21 cellular contexts compared by ENCODE assay signal in the genomic region with DNA sequence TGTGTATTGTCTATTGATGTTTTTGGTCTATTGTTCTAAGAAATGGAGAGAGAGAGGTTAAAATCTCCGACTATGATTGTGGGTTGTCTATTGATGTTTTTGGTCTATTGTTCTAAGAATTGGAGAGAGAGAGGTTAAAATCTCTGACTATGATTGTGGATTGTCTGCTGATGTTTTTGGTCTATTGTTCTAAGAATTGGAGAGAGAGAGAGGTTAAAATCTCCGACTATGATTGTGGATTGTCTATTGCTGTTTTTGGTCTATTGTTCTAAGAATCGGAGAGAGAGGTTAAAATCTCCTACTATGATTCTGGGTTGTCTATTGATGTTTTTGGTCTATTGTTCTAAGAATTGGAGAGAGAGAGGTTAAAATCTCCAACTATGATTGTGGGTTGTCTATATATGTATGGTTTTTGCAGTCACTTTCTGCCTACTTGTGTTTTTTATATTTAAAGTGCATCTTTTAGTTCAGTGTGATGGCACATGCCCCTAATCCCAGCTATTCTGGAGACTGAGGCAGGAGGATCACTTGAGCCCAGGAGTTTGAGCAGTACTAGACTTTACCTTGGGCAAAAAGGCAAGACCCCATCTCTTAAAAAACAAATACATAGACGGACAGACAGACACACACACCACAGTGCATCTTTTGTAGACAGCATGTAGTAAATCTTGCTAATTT. TPM values are rescaled to one million over a fixed set of nuclear protein-coding genes. Genes with fewer than 3 reads are reported as not detected.
DNase-seq lines count a peak whose midpoint lies in the region; ATAC-seq and FAIRE-seq lines count a peak whose summit lies in the region.
"Had no signal": no experiment of that assay in that cellular context is flagged by ENCODE, and none has a peak within 500 bp of the region (broad histone marks: within the 10 kb centered on the region; RNA-seq: fewer than 3 reads in every experiment).

No MANE protein-coding gene starts in this region.

- intact Hi-C loops in activated CD4-positive, alpha-beta memory T cell treated with anti-CD3 and anti-CD28 coated beads for 36 hours (cut with micrococcal nuclease) = loop anchor here (2.0 kb wide), 3 partner anchors 17 to 61 kb away; a partner anchor contains a TSS

- peak overlapping the region; percentile 64 for H3K27ac Mint-ChIP-seq in activated T-cell treated with anti-CD3 and anti-CD28 coated beads, Interleukin-2, amount 50 U/mL, for 72 hours
- H3K27ac Mint-ChIP-seq in activated CD4-positive, alpha-beta memory T cell treated with anti-CD3 and anti-CD28 coated beads for 36 hours = peak overlapping the region; percentile 97
- peak overlapping the region; percentile 62 to 90 for H3K27ac Mint-ChIP-seq in stimulated activated naive CD8-positive, alpha-beta T cell treated with anti-CD3 and anti-CD28 coated beads, Interleukin-15, amount 100 ng/mL, for 72 hours

- peaks cover 59% of the 10 kb centered on the region for H3K4me1 Mint-ChIP-seq in activated T-cell treated with anti-CD3 and anti-CD28 coated beads, Interleukin-2, amount 50 U/mL, for 72 hours (ENCODE audit: low read depth)
- peaks cover 55% of the 10 kb centered on the region for H3K4me1 Mint-ChIP-seq in activated CD4-positive, alpha-beta memory T cell treated with anti-CD3 and anti-CD28 coated beads for 36 hours (ENCODE audit: low read depth)
- H3K4me1 Mint-ChIP-seq in stimulated activated naive CD8-positive, alpha-beta T cell treated with anti-CD3 and anti-CD28 coated beads, Interleukin-15, amount 100 ng/mL, for 72 hours = peaks cover 55% of the 10 kb centered on the region
- H3K4me1 Mint-ChIP-seq: neural crest cell had no signal

- DNase-seq in activated T-cell treated with anti-CD3 and anti-CD28 coated beads, Interleukin-2, amount 50 U/mL, for 72 hours = no peak
- no peak for DNase-seq in activated T-cell treated with anti-CD3 and anti-CD28 coated beads, Interleukin-2, amount 50 U/mL, for 1 hour
- peak; percentile 8 for DNase-seq in activated CD4-positive, alpha-beta memory T cell treated with anti-CD3 and anti-CD28 coated beads for 36 hours
- peak in 1 of 2 donors; percentile 13 for DNase-seq in stimulated activated naive CD8-positive, alpha-beta T cell treated with anti-CD3 and anti-CD28 coated beads, Interleukin-15, amount 100 ng/mL, for 72 hours
- DNase-seq in activated CD4-positive, CD25-positive, alpha-beta regulatory T cell treated with anti-CD3 and anti-CD28 coated beads, Interleukin-2, amount 50 U/mL, for 72 hours = no peak
- no peak for DNase-seq in iPS-NIHi11 (ENCODE audit: low spot score)
- no peak for DNase-seq in hepatic stellate cell (ENCODE audit: low spot score)
- DNase-seq: ACHN; brain microvascular endothelial cell; dermis blood vessel endothelial cell; DMS153; foreskin keratinocyte; GOT3; Karpas-422; NCI-H1092; NCI-H524 treated with DMSO at 0.1 percent for 48 hours; stimulated activated CD4-positive, alpha-beta T cell treated with anti-CD3 and anti-CD28 coated beads, Interleukin-4, amount 100 ng/mL, for 24 hours had no signal

- peak; percentile 42 to 54 for ATAC-seq in activated T-cell treated with anti-CD3 and anti-CD28 coated beads, Interleukin-2, amount 50 U/mL, for 72 hours (replicated peaks in 1 of 2)
- peak; percentile 29 for ATAC-seq in stimulated activated naive CD8-positive, alpha-beta T cell treated with anti-CD3 and anti-CD28 coated beads, Interleukin-15, amount 100 ng/mL, for 72 hours
- ATAC-seq: foreskin keratinocyte, GM12878 had no signal

- FAIRE-seq in colon (lab: Jason Lieb, UNC) = peak; percentile 94
- FAIRE-seq: GM12878 had no signal

- peaks cover 20 to 54% of the 10 kb centered on the region in 2 donors for H3K36me3 Mint-ChIP-seq in activated T-cell treated with anti-CD3 and anti-CD28 coated beads, Interleukin-2, amount 50 U/mL, for 72 hours (ENCODE audit: insufficient read depth in 2 of 2)
- peaks cover 25% of the 10 kb centered on the region for H3K36me3 Mint-ChIP-seq in activated CD4-positive, alpha-beta memory T cell treated with anti-CD3 and anti-CD28 coated beads for 36 hours

- peaks cover 6 to 13% of the 10 kb centered on the region in 2 donors for H3K9me3 Mint-ChIP-seq in activated T-cell treated with anti-CD3 and anti-CD28 coated beads, Interleukin-2, amount 50 U/mL, for 72 hours
- peaks cover 31% of the 10 kb centered on the region for H3K9me3 Mint-ChIP-seq in activated CD4-positive, alpha-beta memory T cell treated with anti-CD3 and anti-CD28 coated beads for 36 hours
- peaks cover 28 to 30% of the 10 kb centered on the region in 2 donors for H3K9me3 Mint-ChIP-seq in stimulated activated naive CD8-positive, alpha-beta T cell treated with anti-CD3 and anti-CD28 coated beads, Interleukin-15, amount 100 ng/mL, for 72 hours

- CTCF ChIA-PET in activated CD4-positive, alpha-beta memory T cell treated with anti-CD3 and anti-CD28 coated beads for 36 hours (lab: Charles Lee) = interaction anchor here (0.6 kb wide), 1 partner anchor 140 kb away, joined by 3 read pairs; no protein-coding TSS in a partner anchor

- H3K27me3 Mint-ChIP-seq in activated T-cell treated with anti-CD3 and anti-CD28 coated beads, Interleukin-2, amount 50 U/mL, for 72 hours (ENCODE audit: low read depth) = no peaks in the 10 kb centered on the region
- peaks cover 3% of the 10 kb centered on the region for H3K27me3 Mint-ChIP-seq in activated CD4-positive, alpha-beta memory T cell treated with anti-CD3 and anti-CD28 coated beads for 36 hours
- H3K27me3 Mint-ChIP-seq in stimulated activated naive CD8-positive, alpha-beta T cell treated with anti-CD3 and anti-CD28 coated beads, Interleukin-15, amount 100 ng/mL, for 72 hours = no peaks in the 10 kb centered on the region

- POLR2A ChIA-PET in activated CD4-positive, alpha-beta memory T cell treated with anti-CD3 and anti-CD28 coated beads for 36 hours (lab: Charles Lee) = no interaction called here

- H3K4me3 Mint-ChIP-seq in activated T-cell treated with anti-CD3 and anti-CD28 coated beads, Interleukin-2, amount 50 U/mL, for 72 hours = peak overlapping the region; percentile 2 to 3
- peak overlapping the region; percentile 9 for H3K4me3 Mint-ChIP-seq in activated CD4-positive, alpha-beta memory T cell treated with anti-CD3 and anti-CD28 coated beads for 36 hours
- peak overlapping the region; percentile 0 to 72 for H3K4me3 Mint-ChIP-seq in stimulated activated naive CD8-positive, alpha-beta T cell treated with anti-CD3 and anti-CD28 coated beads, Interleukin-15, amount 100 ng/mL, for 72 hours
- H3K4me3 Mint-ChIP-seq: neural crest cell had no signal

RNA-seq across cellular contexts. Expression of a gene that starts 16.2 kb away (rescaled TPM):
- 10 to 100 TPM; 18.0 to 18.6 TPM for total RNA-seq in activated T-cell treated with anti-CD3 and anti-CD28 coated beads, Interleukin-2, amount 50 U/mL, for 72 hours
- 10 to 100 TPM; 19.5 to 20.5 TPM for total RNA-seq in activated CD4-positive, alpha-beta memory T cell treated with anti-CD3 and anti-CD28 coated beads for 36 hours

RNA-seq across cellular contexts. Expression of a gene that starts 25.5 kb away (rescaled TPM):
- under 1 TPM in 1 of 2 donors, not detected in 1; 0.12 TPM for total RNA-seq in activated T-cell treated with anti-CD3 and anti-CD28 coated beads, Interleukin-2, amount 50 U/mL, for 72 hours
- total RNA-seq in activated CD4-positive, alpha-beta memory T cell treated with anti-CD3 and anti-CD28 coated beads for 36 hours = not detected
- total RNA-seq: dermis blood vessel endothelial cell, neural crest cell, subcutaneous adipose tissue had no signal
